Comparison of ENCODE assay signal across 1 cellular context in genomic region chr11:2691355-2691761, GRCh38.
TF ChIP-seq lines count a peak whose summit lies in the region.

No MANE protein-coding gene starts in this region.

TF ChIP-seq in HepG2, 621 proteins besides CTCF, POLR2A, EP300 and RAD21 (continued from another document):
- TF ChIP-seq ZNF230 (CRISPR knock-in tag; IDR thresholded peaks at IDR 0.05) (no peak), ZNF333 (CRISPR knock-in tag; IDR thresholded peaks at IDR 0.05; ENCODE audit: borderline replicate concordance) (no peak), ZNF335 (CRISPR knock-in tag; IDR thresholded peaks at IDR 0.05) (no peak), SMAD1 (CRISPR knock-in tag; IDR thresholded peaks at IDR 0.05; ENCODE audit: borderline replicate concordance, low read depth) (no peak), ZNF83 (CRISPR knock-in tag; IDR thresholded peaks at IDR 0.05; ENCODE audit: borderline replicate concordance) (no peak), STAT6 (CRISPR knock-in tag; IDR thresholded peaks at IDR 0.05; ENCODE audit: borderline replicate concordance) (no peak), ZHX2 (IDR thresholded peaks at IDR 0.05; ENCODE audit: low read depth) (no peak), ZHX2 (CRISPR knock-in tag; IDR thresholded peaks at IDR 0.05; ENCODE audit: borderline replicate concordance) (no peak), ZNF75D (CRISPR knock-in tag; IDR thresholded peaks at IDR 0.05; ENCODE audit: borderline replicate concordance) (no peak), RCOR2 (CRISPR knock-in tag; IDR thresholded peaks at IDR 0.05) (no peak), CENPT (CRISPR knock-in tag; IDR thresholded peaks at IDR 0.05; ENCODE audit: low read depth) (no peak), KLF16 (CRISPR knock-in tag; IDR thresholded peaks at IDR 0.05) (no peak), ZNF430 (CRISPR knock-in tag; IDR thresholded peaks at IDR 0.05) (no peak), PAXIP1 (CRISPR knock-in tag; conservative IDR thresholded peaks at IDR 0.05) (peak; percentile 51), ATAD3A (CRISPR knock-in tag; IDR thresholded peaks at IDR 0.05) (no peak), FOXK2 (IDR thresholded peaks at IDR 0.05) (no peak), ZNF12 (CRISPR knock-in tag; IDR thresholded peaks at IDR 0.05) (peak; percentile 65; the same call in 1 of the 2 replicates), ZNF44 (CRISPR knock-in tag; IDR thresholded peaks at IDR 0.05) (no peak), ZNF282 (IDR thresholded peaks at IDR 0.05; ENCODE audit: partially characterized antibody) (no peak), PHB2 (IDR thresholded peaks at IDR 0.05; ENCODE audit: partially characterized antibody) (no peak), ZNF10 (CRISPR knock-in tag; IDR thresholded peaks at IDR 0.05; ENCODE audit: borderline replicate concordance, low read depth) (no peak), SAP130 (CRISPR knock-in tag; IDR thresholded peaks at IDR 0.05; ENCODE audit: low read depth) (peak; percentile 37), ZNF484 (CRISPR knock-in tag; IDR thresholded peaks at IDR 0.05; ENCODE audit: borderline replicate concordance, low read depth) (no peak), DRAP1 (CRISPR knock-in tag; IDR thresholded peaks at IDR 0.05) (peak; percentile 11; the same call in 1 of the 2 replicates), ZSCAN31 (CRISPR knock-in tag; IDR thresholded peaks at IDR 0.05; ENCODE audit: low read depth) (no peak), POGZ (CRISPR knock-in tag; IDR thresholded peaks at IDR 0.05) (no peak), SOX5 (CRISPR knock-in tag; IDR thresholded peaks at IDR 0.05; ENCODE audit: borderline replicate concordance) (peak; percentile 42; the same call in 1 of the 2 replicates), RBM22 (optimal IDR thresholded peaks at IDR 0.05; ENCODE audit: low read length) (peak; percentile 2), ASH2L (IDR thresholded peaks at IDR 0.05; ENCODE audit: insufficient read length, low read depth, low read length) (peak; percentile 1), RBFOX2 (IDR thresholded peaks at IDR 0.05; ENCODE audit: low read depth, low read length) (peak; percentile 61; the same call in 1 of the 2 replicates), ZNF672 (CRISPR knock-in tag; IDR thresholded peaks at IDR 0.05) (no peak), ZNF549 (CRISPR knock-in tag; IDR thresholded peaks at IDR 0.05) (no peak), BCL6 (CRISPR knock-in tag; IDR thresholded peaks at IDR 0.05) (peak; percentile 30; the same call in 1 of the 2 replicates), KAT7 (CRISPR knock-in tag; IDR thresholded peaks at IDR 0.05; ENCODE audit: borderline replicate concordance) (0 out of 2 replicates have a peak, but pooled peaks have one; percentile 23), KMT2A (CRISPR knock-in tag; IDR thresholded peaks at IDR 0.05) (0 out of 2 replicates have a peak, but pooled peaks have one; percentile 34), PBX2 (CRISPR knock-in tag; IDR thresholded peaks at IDR 0.05) (no peak), TBL1XR1 (IDR thresholded peaks at IDR 0.05; ENCODE audit: borderline replicate concordance, low read length, partially characterized antibody) (no peak), ZNF782 (CRISPR knock-in tag; IDR thresholded peaks at IDR 0.05; ENCODE audit: borderline replicate concordance) (peak; percentile 41; the same call in 1 of the 2 replicates), PATZ1 (CRISPR knock-in tag; IDR thresholded peaks at IDR 0.05) (peak; percentile 67; the same call in 1 of the 2 replicates), IRF9 (CRISPR knock-in tag; IDR thresholded peaks at IDR 0.05; ENCODE audit: borderline replicate concordance) (no peak), PRMT3 (CRISPR knock-in tag; IDR thresholded peaks at IDR 0.05; ENCODE audit: borderline replicate concordance, low read depth) (no peak), RXRB (CRISPR knock-in tag; IDR thresholded peaks at IDR 0.05; ENCODE audit: borderline replicate concordance) (no peak), ZNF768 (CRISPR knock-in tag; IDR thresholded peaks at IDR 0.05) (no peak), ZNF770 (CRISPR knock-in tag; IDR thresholded peaks at IDR 0.05) (0 out of 2 replicates have a peak, but pooled peaks have one; percentile 20), ZNF704 (CRISPR knock-in tag; IDR thresholded peaks at IDR 0.05; ENCODE audit: borderline replicate concordance) (no peak)
